15 cellular contexts compared by ENCODE assay signal in the genomic region with DNA sequence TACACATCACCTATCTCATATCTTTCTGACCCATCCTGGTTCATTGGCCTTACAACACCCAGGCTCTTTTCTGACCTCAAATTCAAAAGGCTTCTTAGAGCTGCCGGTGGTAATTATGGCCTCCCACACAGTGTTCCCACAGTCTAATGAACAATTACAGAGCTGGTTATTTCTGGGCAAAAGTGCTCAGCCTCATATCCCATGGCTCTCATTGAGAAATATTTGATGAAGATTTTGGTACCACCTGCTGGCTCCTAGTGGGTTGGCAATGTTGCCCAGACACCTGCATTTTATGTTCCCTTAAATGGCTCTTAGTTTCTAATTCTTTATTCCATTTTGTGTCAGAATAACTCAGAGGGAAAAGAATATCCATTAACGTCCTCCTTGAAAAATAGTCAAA. TPM values are rescaled to one million over a fixed set of nuclear protein-coding genes. Genes with fewer than 3 reads are reported as not detected.
DNase-seq lines count a peak whose midpoint lies in the region; ATAC-seq and TF ChIP-seq lines count a peak whose summit lies in the region.
"Had no signal": no experiment of that assay in that cellular context is flagged by ENCODE, and none has a peak within 500 bp of the region (broad histone marks: within the 10 kb centered on the region; RNA-seq: fewer than 3 reads in every experiment).

No MANE protein-coding gene starts in this region.

- no peaks in the 10 kb centered on the region for H3K36me3 ChIP-seq in PC-3 (ENCODE audit: low read depth, low read length)

- H3K9ac ChIP-seq in PC-3 (ENCODE audit: low read length) = no peak overlapping the region
- H3K9ac ChIP-seq: GM23248 had no signal

- no peaks in the 10 kb centered on the region for H3K9me3 ChIP-seq in PC-3 (ENCODE audit: low read length)

- intact Hi-C loops in PC-3 (cut with micrococcal nuclease) (loop anchor here (1.0 to 5.0 kb wide), 2 partner anchors 96 to 172 kb away; no protein-coding TSS in a partner anchor), head of caudate nucleus (cut with DNase I) (no loop called here)

- no peak overlapping the region for H3K4me2 ChIP-seq in PC-3 (ENCODE audit: low read length)

- DNase-seq in NCI-H1417 (lab: John Stamatoyannopoulos, UW) (peak in 2 of 3 experiments; percentile 8 to 29), NCI-H1417 treated with DMSO at 0.1 percent for 48 hours (lab: John Stamatoyannopoulos, UW) (no peak), HT-29 (ENCODE audit: low spot score) (peak; percentile 30), PC-3 (peak; percentile 14), myocyte (ENCODE audit: low read depth) (peak; percentile 20), H4 (ENCODE audit: low spot score) (no peak), glomerular visceral epithelial cell (ENCODE audit: extremely low spot score) (no peak), head of caudate nucleus (no peak)
- DNase-seq: 8988T, C1 segment of cervical spinal cord, GM23248, NCI-H2029, NCI-H345, NCI-H526 treated with DMSO at 0.1 percent for 48 hours, SIG-M5 had no signal

- no peaks in the 10 kb centered on the region for H3K79me2 ChIP-seq in PC-3 (ENCODE audit: low read length)

- TF ChIP-seq CTCF in PC-3 (conservative IDR thresholded peaks at IDR 0.05; ENCODE audit: low read depth, low read length) = peak; percentile 31

- no peak overlapping the region for H2AFZ ChIP-seq in PC-3 (ENCODE audit: low read length)
- H2AFZ ChIP-seq: GM23248 had no signal

- H3K27me3 ChIP-seq in PC-3 (ENCODE audit: low read length) = no peaks in the 10 kb centered on the region

- ATAC-seq in PC-3 = peak; percentile 65

- CTCF ChIA-PET in PC-3 (lab: Charles Lee) = interaction anchor here (0.8 to 1.4 kb wide), 2 partner anchors 171 to 173 kb away, joined by 3 to 4 read pairs; no protein-coding TSS in a partner anchor

- no peaks in the 10 kb centered on the region for H3K4me1 ChIP-seq in PC-3 (ENCODE audit: insufficient read depth, low read length)

- H3K4me3 ChIP-seq in PC-3 (ENCODE audit: low read length) = no peak overlapping the region
- H3K4me3 ChIP-seq: GM23248 had no signal

- H4K20me1 ChIP-seq in PC-3 (ENCODE audit: low read length) = no peaks in the 10 kb centered on the region

- POLR2A ChIA-PET in PC-3 (lab: Charles Lee; ENCODE audit: unreplicated experiment) = no interaction called here

- BruUV-seq in PC-3 (replicated peaks; lab: Mats Ljungman, UMichigan) = no TSS peak

- no peaks in the 10 kb centered on the region for H3K9me2 ChIP-seq in PC-3 (replicated peaks; ENCODE audit: low read length)

- no peaks in the 10 kb centered on the region for H3F3A ChIP-seq in PC-3 (ENCODE audit: low read length, unreplicated experiment)

- H3K27ac ChIP-seq in PC-3 (ENCODE audit: low read length) = no peak overlapping the region
- H3K27ac ChIP-seq: GM23248 had no signal

RNA-seq across cellular contexts. Expression of a gene that starts 20.1 kb away (rescaled TPM):
- not detected in 2 replicates for total RNA-seq in HT-29 (2014; rRNA removed; shearing (Covaris generic))
- total RNA-seq in PC-3 (2014; rRNA removed) (not detected in 2 replicates), myocyte (not detected in 2 replicates)
- polyA plus RNA-seq in myocyte (2012) = not detected
- not detected in 2 replicates for total RNA-seq in H4 (2014; rRNA removed; shearing (Covaris generic))
- total RNA-seq: GM23248 had no signal
- polyA plus RNA-seq: GM23248 had no signal

RNA-seq across cellular contexts. Expression of a gene that starts 36.0 kb away (rescaled TPM):
- total RNA-seq in HT-29 (2014; rRNA removed; shearing (Covaris generic)) = not detected in 2 replicates
- total RNA-seq in PC-3 (2014; rRNA removed) = not detected in 2 replicates
- not detected in 2 replicates for total RNA-seq in myocyte
- polyA plus RNA-seq in myocyte (2012) = not detected
- total RNA-seq in H4 (2014; rRNA removed; shearing (Covaris generic)) = not detected in 2 replicates
- total RNA-seq: GM23248 had no signal
- polyA plus RNA-seq: GM23248 had no signal

RNA-seq across cellular contexts. Expression of a gene that starts 38.7 kb away (rescaled TPM):
- total RNA-seq in HT-29 (2014; rRNA removed; shearing (Covaris generic)) = not detected in 2 replicates
- not detected in 2 replicates for total RNA-seq in PC-3 (2014; rRNA removed)
- not detected in 2 replicates for total RNA-seq in myocyte
- polyA plus RNA-seq in myocyte (2012) = not detected
- total RNA-seq in H4 (2014; rRNA removed; shearing (Covaris generic)) = not detected in 2 replicates
- total RNA-seq: GM23248 had no signal
- polyA plus RNA-seq: GM23248 had no signal

Comparison
In these comparisons a context has a peak if more than half of its experiments do, and no peak if none do; other contexts are left out.
1. DNase-seq: peak in NCI-H1417 (2 of 3), HT-29 (single experiment), PC-3 (single experiment) and myocyte (single experiment); none in NCI-H1417 treated with DMSO at 0.1 percent for 48 hours (single experiment), H4 (single experiment), glomerular visceral epithelial cell (single experiment) and head of caudate nucleus (0 of 42).